In the genomic region with DNA sequence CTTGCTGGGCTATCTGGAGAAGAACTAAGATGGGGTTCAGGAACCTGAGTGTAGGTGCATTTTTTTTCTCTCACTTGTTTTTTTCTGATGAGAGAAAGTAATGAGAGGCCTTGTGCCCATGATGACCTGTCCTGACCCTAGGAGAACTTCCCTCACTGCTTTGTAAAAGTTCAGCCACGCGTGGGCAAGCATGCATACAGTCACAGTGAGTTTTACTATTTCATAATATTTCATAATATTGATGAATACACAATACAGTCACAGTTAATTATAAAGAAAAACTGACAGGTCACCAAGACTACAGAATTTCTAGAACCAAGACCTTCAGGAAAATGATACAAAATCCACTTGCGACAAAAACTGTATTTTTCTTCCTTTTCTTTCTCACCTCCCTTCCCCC, we compare ENCODE assay signal across 17 cellular contexts.
"Had no signal": no experiment of that assay in that cellular context is flagged by ENCODE, and none has a peak within 500 bp of the region (broad histone marks: within the 10 kb centered on the region; RNA-seq: fewer than 3 reads in every experiment).

No MANE protein-coding gene starts in this region.

- H3K27me3 ChIP-seq: brain microvascular endothelial cell, tibial nerve had no signal

- H3K36me3 ChIP-seq: brain microvascular endothelial cell, tibial nerve had no signal

- H3K27ac ChIP-seq: brain microvascular endothelial cell, tibial nerve had no signal

- H3K4me3 ChIP-seq: lung, tibial nerve had no signal

- DNase-seq: activated CD4-positive, alpha-beta T cell treated with anti-CD3 and anti-CD28 coated beads, Interleukin-2, amount 10 ng/mL, durations not matched to agents 7 days and 5 days; activated CD8-positive, alpha-beta memory T cell treated with anti-CD3 and anti-CD28 coated beads, Interleukin-2, amount 50 U/mL, for 4 hours; activated naive CD4-positive, alpha-beta T cell treated with anti-CD3 and anti-CD28 coated beads, Interleukin-2, amount 10 ng/mL, durations not matched to agents 7 days and 5 days; activated naive CD8-positive, alpha-beta T cell treated with anti-CD3 and anti-CD28 coated beads, Interleukin-2, amount 50 U/mL, for 24 hours; activated T-cell treated with anti-CD3 and anti-CD28 coated beads, Interleukin-2, amount 50 U/mL, for 4 hours; aorta; brain microvascular endothelial cell; effector CD8-positive, alpha-beta T cell; nucleus accumbens; stimulated activated CD4-positive, alpha-beta T cell treated with anti-CD3 and anti-CD28 coated beads, Interleukin-12 subunit alpha, Interleukin-12 subunit beta, amount 100 ng/mL, for 4 hours; stimulated activated CD4-positive, alpha-beta T cell treated with anti-CD3 and anti-CD28 coated beads, Interleukin-1b, Interleukin-23, amount 100 ng/mL, for 48 hours; stimulated activated CD8-positive, alpha-beta memory T cell treated with anti-CD3 and anti-CD28 coated beads, Interleukin-4, amount 100 ng/mL, for 48 hours; stimulated activated naive CD4-positive, alpha-beta T cell had no signal

- H3K4me1 ChIP-seq: tibial nerve had no signal

- ATAC-seq: activated CD4-positive, CD25-positive, alpha-beta regulatory T cell treated with anti-CD3 and anti-CD28 coated beads, Interleukin-2, amount 50 U/mL, for 24 hours; activated naive CD8-positive, alpha-beta T cell treated with anti-CD3 and anti-CD28 coated beads, Interleukin-2, amount 50 U/mL, for 24 hours; activated T-cell treated with anti-CD3 and anti-CD28 coated beads, Interleukin-2, amount 50 U/mL, for 4 hours; natural killer cell treated with Interleukin-12 subunit alpha and Interleukin-12 subunit beta and Interleukin-15 and Interleukin-18, amount 100 ng/mL, for 72 hours had no signal

- H3K9me3 ChIP-seq: tibial nerve had no signal
